1 cellular context compared by ENCODE assay signal in the genomic region with DNA sequence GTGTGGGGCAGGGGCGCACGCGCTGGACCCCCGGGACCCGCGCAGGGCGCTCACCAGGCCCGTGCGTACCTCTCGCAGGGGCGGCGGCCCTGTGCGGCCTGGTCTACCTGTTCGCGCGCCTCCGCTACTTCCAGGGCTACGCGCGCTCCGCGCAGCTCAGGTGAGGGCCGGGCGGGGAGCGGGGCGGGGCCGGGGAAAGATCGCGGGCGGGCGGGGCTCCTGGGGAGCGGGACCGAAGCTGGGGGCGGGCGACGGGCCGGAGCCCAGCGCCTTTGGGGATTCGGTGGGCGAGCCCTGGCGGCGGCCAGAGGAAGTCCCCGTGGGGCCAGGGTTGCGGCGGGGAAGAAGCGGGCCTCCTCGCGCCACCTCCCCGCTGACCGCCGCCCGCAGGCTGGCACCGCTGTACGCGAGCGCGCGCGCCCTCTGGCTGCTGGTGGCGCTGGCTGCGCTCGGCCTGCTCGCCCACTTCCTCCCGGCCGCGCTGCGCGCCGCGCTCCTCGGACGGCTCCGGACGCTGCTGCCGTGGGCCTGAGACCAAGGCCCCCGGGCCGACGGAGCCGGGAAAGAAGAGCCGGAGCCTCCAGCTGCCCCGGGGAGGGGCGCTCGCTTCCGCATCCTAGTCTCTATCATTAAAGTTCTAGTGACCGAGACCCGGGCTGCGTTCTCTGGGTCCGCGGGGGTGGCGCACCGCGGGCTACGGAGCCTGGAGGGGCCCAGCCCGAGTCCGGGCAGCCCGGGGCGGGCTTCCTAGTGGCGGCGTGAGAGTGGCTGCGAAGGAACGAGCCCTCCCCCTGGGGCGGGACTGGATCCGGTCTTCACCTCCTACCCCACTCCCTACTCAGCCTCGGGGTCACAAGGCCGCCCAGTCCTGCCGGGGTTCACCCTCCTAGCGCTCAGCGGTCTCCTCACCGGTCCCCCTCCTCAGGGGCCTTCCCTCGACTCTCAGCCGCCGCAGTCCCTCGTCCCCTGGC.
TF ChIP-seq lines count a peak whose summit lies in the region.

No MANE protein-coding gene starts in this region.

TF ChIP-seq in HepG2, 621 proteins besides CTCF, POLR2A, EP300 and RAD21 (continued from another document and continues in another):
- TF ChIP-seq AKAP8 (CRISPR knock-in tag; IDR thresholded peaks at IDR 0.05) (peak; percentile 57; the same call in 1 of the 2 replicates), NBN (conservative IDR thresholded peaks at IDR 0.05) (no peak), MEIS1 (CRISPR knock-in tag; IDR thresholded peaks at IDR 0.05; ENCODE audit: borderline replicate concordance) (no peak), ZNF343 (CRISPR knock-in tag; IDR thresholded peaks at IDR 0.05) (no peak), NR2F6 (IDR thresholded peaks at IDR 0.05) (0 out of 2 replicates have a peak, but pooled peaks have one; percentile 21), NR2F6 (CRISPR knock-in tag; IDR thresholded peaks at IDR 0.05) (peak; percentile 39), ZNF264 (CRISPR knock-in tag; IDR thresholded peaks at IDR 0.05) (0 out of 2 replicates have a peak, but pooled peaks have one; percentile 27), PAX8 (CRISPR knock-in tag; IDR thresholded peaks at IDR 0.05; ENCODE audit: borderline replicate concordance) (no peak), ZNF276 (CRISPR knock-in tag; IDR thresholded peaks at IDR 0.05; ENCODE audit: low read depth) (no peak; the same call in 1 of the 2 replicates), ZNF605 (CRISPR knock-in tag; IDR thresholded peaks at IDR 0.05) (peak; percentile 72), MAX (IDR thresholded peaks at IDR 0.05) (peak; percentile 60; the same call in 1 of the 2 replicates), HOXA7 (CRISPR knock-in tag; IDR thresholded peaks at IDR 0.05) (no peak), CBX5 (CRISPR knock-in tag; IDR thresholded peaks at IDR 0.05; ENCODE audit: borderline replicate concordance) (no peak), ZNF44 (CRISPR knock-in tag; IDR thresholded peaks at IDR 0.05) (no peak), ZFP41 (CRISPR knock-in tag; IDR thresholded peaks at IDR 0.05; ENCODE audit: borderline replicate concordance) (no peak), ZNF30 (CRISPR knock-in tag; IDR thresholded peaks at IDR 0.05) (no peak), SCMH1 (CRISPR knock-in tag; IDR thresholded peaks at IDR 0.05; ENCODE audit: borderline replicate concordance) (no peak), ZNF83 (CRISPR knock-in tag; IDR thresholded peaks at IDR 0.05; ENCODE audit: borderline replicate concordance) (no peak), ISX (CRISPR knock-in tag; conservative IDR thresholded peaks at IDR 0.05) (0 out of 2 replicates have a peak, but pooled peaks have one; percentile 64), NFKB2 (CRISPR knock-in tag; IDR thresholded peaks at IDR 0.05; ENCODE audit: borderline replicate concordance) (peak; percentile 49; the same call in 1 of the 2 replicates), ZNF75D (CRISPR knock-in tag; IDR thresholded peaks at IDR 0.05; ENCODE audit: borderline replicate concordance) (no peak), ZNF3 (CRISPR knock-in tag; IDR thresholded peaks at IDR 0.05) (no peak), ZKSCAN5 (CRISPR knock-in tag; IDR thresholded peaks at IDR 0.05) (no peak), U2AF2 (IDR thresholded peaks at IDR 0.05; ENCODE audit: low read depth, low read length) (no peak), MYC (CRISPR knock-in tag; IDR thresholded peaks at IDR 0.05; ENCODE audit: borderline replicate concordance) (peak; percentile 40; the same call in 1 of the 2 replicates), POGZ (CRISPR knock-in tag; IDR thresholded peaks at IDR 0.05) (no peak), ZNF841 (CRISPR knock-in tag; IDR thresholded peaks at IDR 0.05; ENCODE audit: borderline replicate concordance) (no peak), HBP1 (CRISPR knock-in tag; IDR thresholded peaks at IDR 0.05; ENCODE audit: low read depth) (no peak), ZNF703 (CRISPR knock-in tag; IDR thresholded peaks at IDR 0.05; ENCODE audit: borderline replicate concordance) (no peak), ZNF672 (CRISPR knock-in tag; IDR thresholded peaks at IDR 0.05) (no peak), FOXJ3 (CRISPR knock-in tag; IDR thresholded peaks at IDR 0.05; ENCODE audit: borderline replicate concordance) (no peak), HHEX (CRISPR knock-in tag; IDR thresholded peaks at IDR 0.05) (no peak), ZNF446 (CRISPR knock-in tag; IDR thresholded peaks at IDR 0.05) (0 out of 2 replicates have a peak, but pooled peaks have one; percentile 66), SALL1 (CRISPR knock-in tag; IDR thresholded peaks at IDR 0.05) (no peak), SMAD1 (CRISPR knock-in tag; IDR thresholded peaks at IDR 0.05; ENCODE audit: borderline replicate concordance, low read depth) (no peak), ZBTB34 (CRISPR knock-in tag; IDR thresholded peaks at IDR 0.05) (no peak), TAF15 (IDR thresholded peaks at IDR 0.05; ENCODE audit: low read depth, low read length, poor library complexity, severe bottlenecking) (no peak), TAF1 (CRISPR knock-in tag; IDR thresholded peaks at IDR 0.05) (no peak), ZEB1 (IDR thresholded peaks at IDR 0.05; ENCODE audit: insufficient replicate concordance, low read depth) (peak; percentile 80), CBX1 (IDR thresholded peaks at IDR 0.05; ENCODE audit: low read depth) (no peak), ZNF251 (CRISPR knock-in tag; IDR thresholded peaks at IDR 0.05) (no peak), RORA (CRISPR knock-in tag; IDR thresholded peaks at IDR 0.05) (no peak), NR1H2 (CRISPR knock-in tag; IDR thresholded peaks at IDR 0.05; ENCODE audit: borderline replicate concordance, low read depth) (no peak), ZNF230 (CRISPR knock-in tag; IDR thresholded peaks at IDR 0.05) (no peak; the same call in 1 of the 2 replicates)
- TF ChIP-seq, protein P1, sequence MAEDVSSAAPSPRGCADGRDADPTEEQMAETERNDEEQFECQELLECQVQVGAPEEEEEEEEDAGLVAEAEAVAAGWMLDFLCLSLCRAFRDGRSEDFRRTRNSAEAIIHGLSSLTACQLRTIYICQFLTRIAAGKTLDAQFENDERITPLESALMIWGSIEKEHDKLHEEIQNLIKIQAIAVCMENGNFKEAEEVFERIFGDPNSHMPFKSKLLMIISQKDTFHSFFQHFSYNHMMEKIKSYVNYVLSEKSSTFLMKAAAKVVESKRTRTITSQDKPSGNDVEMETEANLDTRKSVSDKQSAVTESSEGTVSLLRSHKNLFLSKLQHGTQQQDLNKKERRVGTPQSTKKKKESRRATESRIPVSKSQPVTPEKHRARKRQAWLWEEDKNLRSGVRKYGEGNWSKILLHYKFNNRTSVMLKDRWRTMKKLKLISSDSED (CRISPR knock-in tag; IDR thresholded peaks at IDR 0.05), result no peak
- TF ChIP-seq, protein P2, sequence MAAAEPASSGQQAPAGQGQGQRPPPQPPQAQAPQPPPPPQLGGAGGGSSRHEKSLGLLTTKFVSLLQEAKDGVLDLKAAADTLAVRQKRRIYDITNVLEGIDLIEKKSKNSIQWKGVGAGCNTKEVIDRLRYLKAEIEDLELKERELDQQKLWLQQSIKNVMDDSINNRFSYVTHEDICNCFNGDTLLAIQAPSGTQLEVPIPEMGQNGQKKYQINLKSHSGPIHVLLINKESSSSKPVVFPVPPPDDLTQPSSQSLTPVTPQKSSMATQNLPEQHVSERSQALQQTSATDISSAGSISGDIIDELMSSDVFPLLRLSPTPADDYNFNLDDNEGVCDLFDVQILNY (CRISPR knock-in tag; conservative IDR thresholded peaks at IDR 0.05), result no peak
- TF ChIP-seq, protein P3, sequence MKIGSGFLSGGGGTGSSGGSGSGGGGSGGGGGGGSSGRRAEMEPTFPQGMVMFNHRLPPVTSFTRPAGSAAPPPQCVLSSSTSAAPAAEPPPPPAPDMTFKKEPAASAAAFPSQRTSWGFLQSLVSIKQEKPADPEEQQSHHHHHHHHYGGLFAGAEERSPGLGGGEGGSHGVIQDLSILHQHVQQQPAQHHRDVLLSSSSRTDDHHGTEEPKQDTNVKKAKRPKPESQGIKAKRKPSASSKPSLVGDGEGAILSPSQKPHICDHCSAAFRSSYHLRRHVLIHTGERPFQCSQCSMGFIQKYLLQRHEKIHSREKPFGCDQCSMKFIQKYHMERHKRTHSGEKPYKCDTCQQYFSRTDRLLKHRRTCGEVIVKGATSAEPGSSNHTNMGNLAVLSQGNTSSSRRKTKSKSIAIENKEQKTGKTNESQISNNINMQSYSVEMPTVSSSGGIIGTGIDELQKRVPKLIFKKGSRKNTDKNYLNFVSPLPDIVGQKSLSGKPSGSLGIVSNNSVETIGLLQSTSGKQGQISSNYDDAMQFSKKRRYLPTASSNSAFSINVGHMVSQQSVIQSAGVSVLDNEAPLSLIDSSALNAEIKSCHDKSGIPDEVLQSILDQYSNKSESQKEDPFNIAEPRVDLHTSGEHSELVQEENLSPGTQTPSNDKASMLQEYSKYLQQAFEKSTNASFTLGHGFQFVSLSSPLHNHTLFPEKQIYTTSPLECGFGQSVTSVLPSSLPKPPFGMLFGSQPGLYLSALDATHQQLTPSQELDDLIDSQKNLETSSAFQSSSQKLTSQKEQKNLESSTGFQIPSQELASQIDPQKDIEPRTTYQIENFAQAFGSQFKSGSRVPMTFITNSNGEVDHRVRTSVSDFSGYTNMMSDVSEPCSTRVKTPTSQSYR (CRISPR knock-in tag; IDR thresholded peaks at IDR 0.05; ENCODE audit: borderline replicate concordance), result no peak
- TF ChIP-seq, protein P4, sequence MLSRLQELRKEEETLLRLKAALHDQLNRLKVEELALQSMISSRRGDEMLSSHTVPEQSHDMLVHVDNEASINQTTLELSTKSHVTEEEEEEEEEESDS (CRISPR knock-in tag; IDR thresholded peaks at IDR 0.05; ENCODE audit: borderline replicate concordance), result no peak
- TF ChIP-seq, protein P5, sequence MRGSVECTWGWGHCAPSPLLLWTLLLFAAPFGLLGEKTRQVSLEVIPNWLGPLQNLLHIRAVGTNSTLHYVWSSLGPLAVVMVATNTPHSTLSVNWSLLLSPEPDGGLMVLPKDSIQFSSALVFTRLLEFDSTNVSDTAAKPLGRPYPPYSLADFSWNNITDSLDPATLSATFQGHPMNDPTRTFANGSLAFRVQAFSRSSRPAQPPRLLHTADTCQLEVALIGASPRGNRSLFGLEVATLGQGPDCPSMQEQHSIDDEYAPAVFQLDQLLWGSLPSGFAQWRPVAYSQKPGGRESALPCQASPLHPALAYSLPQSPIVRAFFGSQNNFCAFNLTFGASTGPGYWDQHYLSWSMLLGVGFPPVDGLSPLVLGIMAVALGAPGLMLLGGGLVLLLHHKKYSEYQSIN (CRISPR knock-in tag; IDR thresholded peaks at IDR 0.05; ENCODE audit: borderline replicate concordance), result no peak
- TF ChIP-seq, protein P6, sequence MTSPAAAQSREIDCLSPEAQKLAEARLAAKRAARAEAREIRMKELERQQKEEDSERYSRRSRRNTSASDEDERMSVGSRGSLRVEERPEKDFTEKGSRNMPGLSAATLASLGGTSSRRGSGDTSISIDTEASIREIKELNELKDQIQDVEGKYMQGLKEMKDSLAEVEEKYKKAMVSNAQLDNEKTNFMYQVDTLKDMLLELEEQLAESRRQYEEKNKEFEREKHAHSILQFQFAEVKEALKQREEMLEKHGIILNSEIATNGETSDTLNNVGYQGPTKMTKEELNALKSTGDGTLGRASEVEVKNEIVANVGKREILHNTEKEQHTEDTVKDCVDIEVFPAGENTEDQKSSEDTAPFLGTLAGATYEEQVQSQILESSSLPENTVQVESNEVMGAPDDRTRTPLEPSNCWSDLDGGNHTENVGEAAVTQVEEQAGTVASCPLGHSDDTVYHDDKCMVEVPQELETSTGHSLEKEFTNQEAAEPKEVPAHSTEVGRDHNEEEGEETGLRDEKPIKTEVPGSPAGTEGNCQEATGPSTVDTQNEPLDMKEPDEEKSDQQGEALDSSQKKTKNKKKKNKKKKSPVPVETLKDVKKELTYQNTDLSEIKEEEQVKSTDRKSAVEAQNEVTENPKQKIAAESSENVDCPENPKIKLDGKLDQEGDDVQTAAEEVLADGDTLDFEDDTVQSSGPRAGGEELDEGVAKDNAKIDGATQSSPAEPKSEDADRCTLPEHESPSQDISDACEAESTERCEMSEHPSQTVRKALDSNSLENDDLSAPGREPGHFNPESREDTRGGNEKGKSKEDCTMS (CRISPR knock-in tag; conservative IDR thresholded peaks at IDR 0.05), result no peak
- TF ChIP-seq, protein P7, sequence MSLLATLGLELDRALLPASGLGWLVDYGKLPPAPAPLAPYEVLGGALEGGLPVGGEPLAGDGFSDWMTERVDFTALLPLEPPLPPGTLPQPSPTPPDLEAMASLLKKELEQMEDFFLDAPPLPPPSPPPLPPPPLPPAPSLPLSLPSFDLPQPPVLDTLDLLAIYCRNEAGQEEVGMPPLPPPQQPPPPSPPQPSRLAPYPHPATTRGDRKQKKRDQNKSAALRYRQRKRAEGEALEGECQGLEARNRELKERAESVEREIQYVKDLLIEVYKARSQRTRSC (CRISPR knock-in tag; IDR thresholded peaks at IDR 0.05; ENCODE audit: low read depth), result no peak
